14 cellular contexts compared by ENCODE assay signal in genomic region chr2:151043484-151043883, GRCh38.
DNase-seq lines count a peak whose midpoint lies in the region; ATAC-seq and TF ChIP-seq lines count a peak whose summit lies in the region.
"Had no signal": no experiment of that assay in that cellular context is flagged by ENCODE, and none has a peak within 500 bp of the region (broad histone marks: within the 10 kb centered on the region; RNA-seq: fewer than 3 reads in every experiment).

No MANE protein-coding gene starts in this region.

- TF ChIP-seq POLR2A in sigmoid colon (IDR thresholded peaks at IDR 0.05) = no peak

- H3K27ac ChIP-seq in SJCRH30 (no peak overlapping the region), sigmoid colon (no peak overlapping the region), WERI-Rb-1 (no peak overlapping the region)
- H3K27ac ChIP-seq: heart right ventricle had no signal

- no peaks in the 10 kb centered on the region for H3K27me3 ChIP-seq in SJCRH30
- H3K27me3 ChIP-seq in sigmoid colon = no peaks in the 10 kb centered on the region
- no peaks in the 10 kb centered on the region for H3K27me3 ChIP-seq in WERI-Rb-1 (ENCODE audit: insufficient read depth, low read depth, severe bottlenecking)
- H3K27me3 ChIP-seq: heart right ventricle had no signal

- DNase-seq in A172 (ENCODE audit: low spot score) (peak; percentile 80), HS-27A (ENCODE audit: low read depth) (peak; percentile 51), SJCRH30 (peak; percentile 4 to 43), fibroblast of pulmonary artery (ENCODE audit: low read depth) (peak; percentile 50), sigmoid colon (no peak), ecto neural progenitor cell (ENCODE audit: low spot score) (no peak), WERI-Rb-1 (no peak)
- DNase-seq: activated CD4-positive, alpha-beta T cell treated with anti-CD3 and anti-CD28 coated beads, Interleukin-2, amount 50 U/mL, for 1 hour; activated gamma-delta T cell treated with Interleukin-2 at 50 U/mL for 16 hours; heart right ventricle; Kasumi-1; NCI-H526 treated with DMSO at 0.1 percent for 48 hours; stimulated activated CD4-positive, alpha-beta T cell treated with anti-CD3 and anti-CD28 coated beads, Interleukin-4, amount 100 ng/mL, for 1 hour had no signal

- TF ChIP-seq EP300 in sigmoid colon (IDR thresholded peaks at IDR 0.05) = no peak

- H3K4me1 ChIP-seq in SJCRH30 (peaks cover 3% of the 10 kb centered on the region; the same call in 1 of the 2 replicates), sigmoid colon (no peaks in the 10 kb centered on the region)
- H3K4me1 ChIP-seq: heart right ventricle had no signal

- TF ChIP-seq CTCF in fibroblast of pulmonary artery (IDR thresholded peaks at IDR 0.05; ENCODE audit: low read length, missing control alignments) = no peak
- TF ChIP-seq CTCF in sigmoid colon (IDR thresholded peaks at IDR 0.05) = no peak
- no peak for TF ChIP-seq CTCF in WERI-Rb-1 (IDR thresholded peaks at IDR 0.05; ENCODE audit: low read depth, low read length)

- intact Hi-C loops in sigmoid colon (cut with DNase I) = no loop called here

- H3K36me3 ChIP-seq in SJCRH30 (no peaks in the 10 kb centered on the region), sigmoid colon (no peaks in the 10 kb centered on the region), WERI-Rb-1 (no peaks in the 10 kb centered on the region)
- H3K36me3 ChIP-seq: heart right ventricle had no signal

- ATAC-seq in GM19455 (IDR thresholded peaks at IDR 0.05; ENCODE audit: unreplicated experiment) = no peak
- ATAC-seq: heart right ventricle had no signal

- H3K9me3 ChIP-seq in SJCRH30 (replicated peaks) (no peaks in the 10 kb centered on the region), sigmoid colon (no peaks in the 10 kb centered on the region), WERI-Rb-1 (ENCODE audit: severe bottlenecking) (no peaks in the 10 kb centered on the region)

- H3K4me3 ChIP-seq in SJCRH30 (no peak overlapping the region), fibroblast of pulmonary artery (replicated peaks; ENCODE audit: low read depth, low read length) (no peak overlapping the region), sigmoid colon (no peak overlapping the region), WERI-Rb-1 (ENCODE audit: low read depth, low read length) (no peak overlapping the region)
- H3K4me3 ChIP-seq: heart right ventricle had no signal

- whole genome bisulfite sequencing in sigmoid colon, 2 donors = 77 to 86% methylated on average over 5 of the region's 5 CpGs

Comparison
In these comparisons a context has a peak if more than half of its experiments do, and no peak if none do; other contexts are left out.
1. DNase-seq: peak in A172 (single experiment), HS-27A (single experiment), SJCRH30 (2 of 2) and fibroblast of pulmonary artery (single experiment); none in sigmoid colon (single experiment), ecto neural progenitor cell (single experiment) and WERI-Rb-1 (single experiment).